14 cellular contexts compared by ENCODE assay signal in genomic region chr17:7334938-7335538, GRCh38. TPM values are rescaled to one million over a fixed set of nuclear protein-coding genes. Genes with fewer than 3 reads are reported as not detected.
DNase-seq lines count a peak whose midpoint lies in the region; ATAC-seq, FAIRE-seq and TF ChIP-seq lines count a peak whose summit lies in the region.
"Had no signal": no experiment of that assay in that cellular context is flagged by ENCODE, and none has a peak within 500 bp of the region (broad histone marks: within the 10 kb centered on the region; RNA-seq: fewer than 3 reads in every experiment).

No MANE protein-coding gene starts in this region.

- H4K20me1 ChIP-seq in GM23338 (replicated peaks; ENCODE audit: insufficient read depth): no peaks in the 10 kb centered on the region

- H3K27ac ChIP-seq in GM23338 (ENCODE audit: low read depth): no peak overlapping the region
- peak overlapping the region; percentile 81 for H3K27ac ChIP-seq in naive thymus-derived CD4-positive, alpha-beta T cell (ENCODE audit: low read depth, low read length)
- H3K27ac ChIP-seq: brain microvascular endothelial cell, parathyroid adenoma had no signal

- no peaks in the 10 kb centered on the region for H3K9me2 ChIP-seq in GM23338 (ENCODE audit: insufficient read depth)

- no peak overlapping the region for H2AFZ ChIP-seq in GM23338
- H2AFZ ChIP-seq: parathyroid adenoma had no signal

- no peaks in the 10 kb centered on the region; the same call in 1 of the 2 replicates for H3K36me3 ChIP-seq in GM23338 (ENCODE audit: insufficient read depth)
- peaks cover 0 to 20% (median 6%) of the 10 kb centered on the region in 3 experiments for H3K36me3 ChIP-seq in naive thymus-derived CD4-positive, alpha-beta T cell (ENCODE audit: control insufficient read depth in 2 of 3, insufficient read depth in 3 of 3, low read length in 3 of 3)
- H3K36me3 ChIP-seq: brain microvascular endothelial cell, MG63, transverse colon had no signal

- H3K27me3 Mint-ChIP-seq in GM23338 (ENCODE audit: insufficient read depth, low read depth, poor library complexity) (peaks cover 8% of the 10 kb centered on the region), WTC11 (ENCODE audit: low read depth) (no peaks in the 10 kb centered on the region), osteocyte (ENCODE audit: unreplicated experiment) (peaks cover 2% of the 10 kb centered on the region)
- H3K27me3 Mint-ChIP-seq in naive thymus-derived CD4-positive, alpha-beta T cell: no peaks in the 10 kb centered on the region

- intact Hi-C loops in naive thymus-derived CD4-positive, alpha-beta T cell (cut with micrococcal nuclease): loop anchor here in 1 of 2 donors (5.0 kb wide), 1 partner anchor 47 kb away; the partner anchor contains the start of gene TNK1

- CTCF ChIA-PET in WTC11 (lab: Charles Lee): interaction anchor here (1.0 to 2.8 kb wide), 4 partner anchors 11 to 225 kb away, joined by 3 to 20 read pairs (median 8); partner anchors contain the start of gene SLC2A4
- CTCF ChIA-PET in naive thymus-derived CD4-positive, alpha-beta T cell (lab: Charles Lee): interaction anchor here (0.8 to 5.2 kb wide), 14 partner anchors 8 to 755 kb away, joined by 3 to 53 read pairs (median 12); partner anchors contain the start of genes SLC2A4, TMEM102 and TMEM95

- POLR2A ChIA-PET in WTC11 (lab: Charles Lee): interaction anchor here (1.2 kb wide), 1 partner anchor 14 kb away, joined by 3 read pairs; no protein-coding TSS in a partner anchor
- POLR2A ChIA-PET in naive thymus-derived CD4-positive, alpha-beta T cell (lab: Charles Lee): interaction anchor here (0.5 to 22.8 kb wide), 11 partner anchors 10 to 352 kb away, joined by 3 to 336 read pairs (median 8); partner anchors contain the start of genes EIF5A, GPS2, PHF23 and SLC16A13

- DNase-seq in GM23338 (ENCODE audit: low spot score) (no peak), WTC11 (ENCODE audit: low spot score) (no peak), GM19239 (ENCODE audit: insufficient read length, low spot score) (no peak), osteocyte (ENCODE audit: extremely low spot score, unreplicated experiment) (no peak)
- DNase-seq in naive thymus-derived CD4-positive, alpha-beta T cell: no peak
- DNase-seq: brain microvascular endothelial cell, foreskin fibroblast, GF-D8, MG63, NCI-H2081 treated with DMSO at 0.1 percent for 48 hours, transverse colon had no signal

- H3K4me3 Mint-ChIP-seq in GM23338: peak overlapping the region; percentile 18; the same call in 1 of the 3 replicates
- H3K4me3 Mint-ChIP-seq in WTC11: no peak overlapping the region
- H3K4me3 Mint-ChIP-seq in naive thymus-derived CD4-positive, alpha-beta T cell: peak overlapping the region; percentile 89 to 99 (median 94)
- no peak overlapping the region for H3K4me3 Mint-ChIP-seq in osteocyte (ENCODE audit: unreplicated experiment)

- no peaks in the 10 kb centered on the region for H3K27me3 ChIP-seq in GM23338 (ENCODE audit: insufficient read depth)
- H3K27me3 ChIP-seq in naive thymus-derived CD4-positive, alpha-beta T cell (ENCODE audit: control insufficient read depth in 2 of 2, insufficient read depth in 2 of 2, low read length in 2 of 2): no peaks in the 10 kb centered on the region
- H3K27me3 ChIP-seq: brain microvascular endothelial cell, MG63 had no signal

- peak overlapping the region; percentile 74; the same call in 1 of the 2 replicates for H3K27ac Mint-ChIP-seq in GM23338
- peak overlapping the region; percentile 25 for H3K27ac Mint-ChIP-seq in WTC11
- peak overlapping the region; percentile 84 to 100 (median 95) for H3K27ac Mint-ChIP-seq in naive thymus-derived CD4-positive, alpha-beta T cell
- H3K27ac Mint-ChIP-seq in osteocyte (ENCODE audit: unreplicated experiment): no peak overlapping the region

- no peak for FAIRE-seq in GM19239 (lab: Jason Lieb, UNC)
- FAIRE-seq: GM18507 had no signal

- H3K36me3 Mint-ChIP-seq in GM23338 (ENCODE audit: low read depth) (peaks cover 6% of the 10 kb centered on the region), WTC11 (peaks cover 6% of the 10 kb centered on the region; the same call in 1 of the 2 replicates), osteocyte (ENCODE audit: unreplicated experiment) (no peaks in the 10 kb centered on the region)
- H3K36me3 Mint-ChIP-seq in naive thymus-derived CD4-positive, alpha-beta T cell: peaks cover 4 to 17% (median 11%) of the 10 kb centered on the region in 5 donors

- peaks cover 35% of the 10 kb centered on the region for H3F3A ChIP-seq in GM23338 (replicated peaks; ENCODE audit: low read depth)

- H3K4me2 ChIP-seq in GM23338: no peak overlapping the region

- H3K9me3 Mint-ChIP-seq in GM23338 (no peaks in the 10 kb centered on the region), WTC11 (no peaks in the 10 kb centered on the region), osteocyte (ENCODE audit: unreplicated experiment) (no peaks in the 10 kb centered on the region)
- H3K9me3 Mint-ChIP-seq in naive thymus-derived CD4-positive, alpha-beta T cell: no peaks in the 10 kb centered on the region

- no peaks in the 10 kb centered on the region for H3K79me2 ChIP-seq in GM23338 (replicated peaks; ENCODE audit: insufficient read depth)
- H3K79me2 ChIP-seq: parathyroid adenoma had no signal

- H3K4me1 ChIP-seq in GM23338 (ENCODE audit: insufficient read depth): peaks cover 22% of the 10 kb centered on the region
- peaks cover 40 to 55% of the 10 kb centered on the region in 2 donors for H3K4me1 ChIP-seq in naive thymus-derived CD4-positive, alpha-beta T cell (ENCODE audit: control insufficient read depth in 2 of 2, insufficient read depth in 2 of 2, low read length in 2 of 2)

- TF ChIP-seq CTCF in GM23338 (conservative IDR thresholded peaks at IDR 0.05; ENCODE audit: low read depth in 2 of 2) (no peak), WTC11 (IDR thresholded peaks at IDR 0.05) (no peak), osteocyte (IDR thresholded peaks at IDR 0.05) (no peak)

- H3K9me3 ChIP-seq in naive thymus-derived CD4-positive, alpha-beta T cell (ENCODE audit: control insufficient read depth in 2 of 3, low read length in 3 of 3): no peaks in the 10 kb centered on the region
- H3K9me3 ChIP-seq: MG63, transverse colon had no signal

- peaks cover 33% of the 10 kb centered on the region for H3K4me1 Mint-ChIP-seq in GM23338
- peaks cover 38% of the 10 kb centered on the region for H3K4me1 Mint-ChIP-seq in WTC11
- H3K4me1 Mint-ChIP-seq in naive thymus-derived CD4-positive, alpha-beta T cell: peaks cover 51 to 81% (median 59%) of the 10 kb centered on the region in 7 donors
- H3K4me1 Mint-ChIP-seq in osteocyte (ENCODE audit: unreplicated experiment): peaks cover under 1% of the 10 kb centered on the region

- no peak for ATAC-seq in GM23338
- no peak for ATAC-seq in WTC11
- ATAC-seq in naive thymus-derived CD4-positive, alpha-beta T cell: no peak
- ATAC-seq: HCT116 had no signal

- H3K4me3 ChIP-seq in GM23338: no peak overlapping the region
- H3K4me3 ChIP-seq in naive thymus-derived CD4-positive, alpha-beta T cell (ENCODE audit: low read length): no peak overlapping the region
- H3K4me3 ChIP-seq: MG63, transverse colon had no signal

TF ChIP-seq in GM23338, 12 proteins besides CTCF, POLR2A, EP300 and RAD21 (continues in another document):
- TF ChIP-seq POLR2AphosphoS5 (IDR thresholded peaks at IDR 0.05; ENCODE audit: low read depth) (no peak), ZNF331 (CRISPR knock-in tag; IDR thresholded peaks at IDR 0.05; ENCODE audit: low read depth) (no peak)

TF ChIP-seq in WTC11, 78 proteins besides CTCF, POLR2A, EP300 and RAD21 (continues in another document):
- TF ChIP-seq ESRRA (CRISPR knock-in tag; IDR thresholded peaks at IDR 0.05; ENCODE audit: borderline replicate concordance) (no peak), ZNF317 (CRISPR knock-in tag; IDR thresholded peaks at IDR 0.05; ENCODE audit: borderline replicate concordance, low read depth) (no peak), NR2C2 (CRISPR knock-in tag; IDR thresholded peaks at IDR 0.05) (no peak)

RNA-seq across cellular contexts. Expression of gene ACAP1, which starts 1.3 kb away (rescaled TPM):
- 30.7 and 35.8 TPM in 2 replicates for total RNA-seq in GM23338 (2014; rRNA removed; shearing (Covaris generic))
- 40.1 and 43.9 TPM in 2 replicates for polyA plus RNA-seq in GM23338 (2016; fragmentation: Nextera tagmentation; extraction: Ambion mirVana)
- total RNA-seq in WTC11 (2021) (58.6 to 63.9 TPM (median 60.6 TPM) in 3 replicates), osteocyte (2.0 and 4.2 TPM in 2 replicates)
- total RNA-seq in naive thymus-derived CD4-positive, alpha-beta T cell: 100 to 1,000 TPM; 482 to 708 (median 599) TPM
- 100 to 1,000 TPM; 234 to 337 TPM for polyA plus RNA-seq in naive thymus-derived CD4-positive, alpha-beta T cell

RNA-seq across cellular contexts. Expression of gene NEURL4, which starts 5.9 kb away (rescaled TPM):
- total RNA-seq in GM23338 (2014; rRNA removed; shearing (Covaris generic)): 36.8 and 42.3 TPM in 2 replicates
- 6.3 and 6.7 TPM in 2 replicates for polyA plus RNA-seq in GM23338 (2016; fragmentation: Nextera tagmentation; extraction: Ambion mirVana)
- total RNA-seq in WTC11 (2021): 44.3 to 64.4 TPM (median 50.2 TPM) in 3 replicates
- total RNA-seq in naive thymus-derived CD4-positive, alpha-beta T cell: 10 to 100 TPM; 42.6 to 92.6 (median 50.1) TPM
- 1 to 10 TPM; 1.1 to 2.5 TPM for polyA plus RNA-seq in naive thymus-derived CD4-positive, alpha-beta T cell
- 38.0 and 45.1 TPM in 2 replicates for total RNA-seq in osteocyte

RNA-seq across cellular contexts. Expression of gene KCTD11, which starts 16.9 kb away (rescaled TPM):
- total RNA-seq in GM23338 (2014; rRNA removed; shearing (Covaris generic)): 7.7 and 8.8 TPM in 2 replicates
- 2.2 and 2.3 TPM in 2 replicates for polyA plus RNA-seq in GM23338 (2016; fragmentation: Nextera tagmentation; extraction: Ambion mirVana)
- total RNA-seq in WTC11 (2021): 8.1 to 9.0 TPM (median 8.2 TPM) in 3 replicates
- 10 to 100 TPM in 1 of 5 experiments, 1 to 10 TPM in 4; 2.7 to 13.7 (median 4.0) TPM for total RNA-seq in naive thymus-derived CD4-positive, alpha-beta T cell
- 1 to 10 TPM in 1 of 2 donors, under 1 TPM in 1; 0.83 to 1.1 TPM for polyA plus RNA-seq in naive thymus-derived CD4-positive, alpha-beta T cell
- 12.7 and 13.3 TPM in 2 replicates for total RNA-seq in osteocyte

RNA-seq across cellular contexts. Expression of gene GPS2, which starts 19.9 kb away (rescaled TPM):
- 64.8 and 83.4 TPM in 2 replicates for total RNA-seq in GM23338 (2014; rRNA removed; shearing (Covaris generic))
- polyA plus RNA-seq in GM23338 (2016; fragmentation: Nextera tagmentation; extraction: Ambion mirVana): 117 and 122 TPM in 2 replicates
- 42.2 to 55.9 TPM (median 44.7 TPM) in 3 replicates for total RNA-seq in WTC11 (2021)
- total RNA-seq in naive thymus-derived CD4-positive, alpha-beta T cell: 100 to 1,000 TPM in 3 of 5 experiments, 10 to 100 TPM in 2; 72.6 to 145 (median 107) TPM
- polyA plus RNA-seq in naive thymus-derived CD4-positive, alpha-beta T cell: 100 to 1,000 TPM in 1 of 2 donors, 10 to 100 TPM in 1; 80.1 to 134 TPM
- total RNA-seq in osteocyte: 54.9 and 61.9 TPM in 2 replicates

RNA-seq across cellular contexts. Expression of gene TMEM95, which starts 19.9 kb away (rescaled TPM):
- not detected in 2 replicates for total RNA-seq in GM23338 (2014; rRNA removed; shearing (Covaris generic))
- polyA plus RNA-seq in GM23338 (2016; fragmentation: Nextera tagmentation; extraction: Ambion mirVana): not detected in 2 replicates
- total RNA-seq in WTC11 (2021): not detected in 3 replicates
- not detected for total RNA-seq in naive thymus-derived CD4-positive, alpha-beta T cell
- not detected for polyA plus RNA-seq in naive thymus-derived CD4-positive, alpha-beta T cell
- total RNA-seq in osteocyte: not detected in 2 replicates
- total RNA-seq: transverse colon had no signal

Comparison
In these comparisons a context has a peak if more than half of its experiments do, and no peak if none do; other contexts are left out.
1. H3K4me3 Mint-ChIP-seq: peak in GM23338 (single experiment) and naive thymus-derived CD4-positive, alpha-beta T cell (10 of 10); none in WTC11 (single experiment) and osteocyte (single experiment).